In the genomic region with DNA sequence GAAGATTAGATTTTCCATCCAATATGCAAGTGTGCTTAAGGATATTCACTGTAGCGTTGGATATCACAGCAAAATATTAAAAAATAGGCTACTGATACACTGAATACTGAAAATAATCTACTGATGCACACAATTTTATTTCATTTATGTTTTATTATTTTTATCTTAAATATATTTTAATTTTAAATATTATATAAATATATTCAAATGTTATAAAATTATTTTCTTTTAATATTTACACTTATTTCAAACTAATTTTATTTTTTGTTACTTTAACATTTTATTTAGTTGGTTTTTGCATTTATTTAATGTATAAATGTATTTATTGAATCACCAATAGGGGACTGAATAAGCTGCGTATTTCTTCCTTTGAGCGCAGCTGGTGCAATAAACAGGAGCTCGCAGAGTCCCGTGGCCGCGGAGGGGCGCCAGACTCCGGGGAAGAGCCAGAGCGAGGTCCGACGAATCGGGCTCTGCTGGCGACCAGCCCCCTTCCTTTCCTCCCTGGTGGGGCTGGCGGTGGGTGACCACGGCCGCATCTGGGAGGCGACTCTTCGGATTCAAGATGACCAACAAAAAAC, we compare ENCODE assay signal across 9 cellular contexts. TPM values are rescaled to one million over a fixed set of nuclear protein-coding genes. Genes with fewer than 3 reads are reported as not detected.
A peak's percentile ranks its signal among the peaks of the same experiment; 100 is the strongest.
DNase-seq lines count a peak whose midpoint lies in the region; ATAC-seq and TF ChIP-seq lines count a peak whose summit lies in the region.
"Had no signal": no experiment of that assay in that cellular context is flagged by ENCODE, and none has a peak within 500 bp of the region (broad histone marks: within the 10 kb centered on the region; RNA-seq: fewer than 3 reads in every experiment).

No MANE protein-coding gene starts in this region.

- H3K27me3 ChIP-seq in duodenal mucosa (ENCODE audit: control insufficient read depth in 1 of 2, insufficient read depth in 2 of 2, low read length in 2 of 2) (no peaks in the 10 kb centered on the region), mucosa of rectum (ENCODE audit: control insufficient read depth in 2 of 2, insufficient read depth in 2 of 2, low read length in 2 of 2) (no peaks in the 10 kb centered on the region)

- H3K9me3 ChIP-seq in duodenal mucosa (ENCODE audit: control insufficient read depth in 1 of 2, low read length in 2 of 2): no peaks in the 10 kb centered on the region
- H3K9me3 ChIP-seq in mucosa of rectum (ENCODE audit: control insufficient read depth in 2 of 2, low read length in 2 of 2): no peaks in the 10 kb centered on the region

- H3K4me3 ChIP-seq in AG10803 (ENCODE audit: low read length) (peak overlapping the region; percentile 64), duodenal mucosa (ENCODE audit: low read depth in 1 of 2, low read length in 2 of 2) (peak overlapping the region; percentile 77 to 84), mucosa of rectum (ENCODE audit: low read length in 2 of 2) (peak overlapping the region; percentile 46 to 57)

- DNase-seq in AG10803 (ENCODE audit: low read depth) (peak; percentile 67), G401 (ENCODE audit: low spot score) (no peak), NCI-H146 (lab: John Stamatoyannopoulos, UW) (no peak)
- DNase-seq in effector CD4-positive, alpha-beta T cell: no peak
- DNase-seq: hippocampal formation had no signal

- peak overlapping the region; percentile 72 to 80 for H3K9ac ChIP-seq in duodenal mucosa (ENCODE audit: low read depth in 1 of 2, low read length in 2 of 2)
- H3K9ac ChIP-seq in mucosa of rectum (ENCODE audit: low read depth in 1 of 2, low read length in 2 of 2): peak overlapping the region in 1 of 2 donors; percentile 13

- H3K36me3 ChIP-seq in duodenal mucosa (ENCODE audit: control insufficient read depth in 1 of 2, insufficient read depth in 2 of 2, low read length in 2 of 2): no peaks in the 10 kb centered on the region
- H3K36me3 ChIP-seq in mucosa of rectum (ENCODE audit: control insufficient read depth in 2 of 2, insufficient read depth in 2 of 2, low read length in 2 of 2): no peaks in the 10 kb centered on the region

- ATAC-seq in HG02885 (IDR thresholded peaks at IDR 0.05; ENCODE audit: poor library complexity, unreplicated experiment) (peak; percentile 63), HG02981 (IDR thresholded peaks at IDR 0.05; ENCODE audit: unreplicated experiment) (no peak)

- H3K27ac ChIP-seq in duodenal mucosa (ENCODE audit: low read depth, low read length): peak overlapping the region; percentile 57
- no peak overlapping the region for H3K27ac ChIP-seq in mucosa of rectum (ENCODE audit: low read depth in 2 of 2, low read length in 2 of 2)

- TF ChIP-seq CTCF in AG10803 (conservative IDR thresholded peaks at IDR 0.05; ENCODE audit: low read length): peak; percentile 74

- in situ Hi-C loops in G401 (cut with HindIII; ENCODE audit: low sequenced_read_pairs): no loop called here

- peaks cover 10 to 17% of the 10 kb centered on the region in 2 donors for H3K4me1 ChIP-seq in duodenal mucosa (ENCODE audit: control insufficient read depth in 1 of 2, insufficient read depth in 2 of 2, low read length in 2 of 2)
- no peaks in the 10 kb centered on the region for H3K4me1 ChIP-seq in mucosa of rectum (ENCODE audit: control insufficient read depth in 2 of 2, insufficient read depth in 2 of 2, low read length in 2 of 2)

RNA-seq across cellular contexts. Expression of gene MMP3, which starts 12.2 kb away (rescaled TPM):
- total RNA-seq in G401 (2014; rRNA removed; shearing (Covaris generic)): not detected in 2 replicates

RNA-seq across cellular contexts. Expression of gene MMP1, which starts 33.3 kb away (rescaled TPM):
- 17.7 and 21.5 TPM in 2 replicates for total RNA-seq in G401 (2014; rRNA removed; shearing (Covaris generic))

RNA-seq across cellular contexts. Expression of gene MMP12, which starts 43.6 kb away (rescaled TPM):
- not detected in 2 replicates for total RNA-seq in G401 (2014; rRNA removed; shearing (Covaris generic))

RNA-seq across cellular contexts. Expression of gene MMP10, which starts 50.8 kb away (rescaled TPM):
- total RNA-seq in G401 (2014; rRNA removed; shearing (Covaris generic)): 42.3 and 45.3 TPM in 2 replicates
